In genomic region chr14:59529189-59529588, GRCh38 we compare ENCODE assay signal across 16 cellular contexts. TPM values are rescaled to one million over a fixed set of nuclear protein-coding genes. Genes with fewer than 3 reads are reported as not detected.
DNase-seq lines count a peak whose midpoint lies in the region; ATAC-seq and TF ChIP-seq lines count a peak whose summit lies in the region.
"Had no signal": no experiment of that assay in that cellular context is flagged by ENCODE, and none has a peak within 500 bp of the region (broad histone marks: within the 10 kb centered on the region; RNA-seq: fewer than 3 reads in every experiment).

No MANE protein-coding gene starts in this region.

- no peaks in the 10 kb centered on the region for H3K36me3 Mint-ChIP-seq in mesothelial cell of epicardium
- H3K36me3 Mint-ChIP-seq: CD4-positive, alpha-beta memory T cell had no signal

- H3K36me3 ChIP-seq in mucosa of descending colon (ENCODE audit: low read depth): no peaks in the 10 kb centered on the region
- H3K36me3 ChIP-seq: SJCRH30 had no signal

- H3K4me1 Mint-ChIP-seq in mesothelial cell of epicardium: no peaks in the 10 kb centered on the region
- H3K4me1 Mint-ChIP-seq: B cell; CD4-positive, alpha-beta memory T cell had no signal

- peak; percentile 59 for DNase-seq in NCI-H1694 treated with DMSO at 0.1 percent for 48 hours (lab: John Stamatoyannopoulos, UW)
- DNase-seq in SW480 (ENCODE audit: low spot score): peak; percentile 5
- DNase-seq in mucosa of descending colon: no peak
- no peak for DNase-seq in GOT3 (lab: John Stamatoyannopoulos, UW)
- DNase-seq in inferior parietal cortex (ENCODE audit: extremely low spot score): no peak
- DNase-seq in anterior cingulate cortex (lab: John Stamatoyannopoulos, UW): no peak
- no peak for DNase-seq in mesothelial cell of epicardium (ENCODE audit: low spot score in 2 of 2, unreplicated experiment in 2 of 2)
- DNase-seq: CD4-positive, alpha-beta memory T cell; DND-41; H7; Karpas-422; NCI-H1436; NCI-H345 had no signal

- TF ChIP-seq CTCF in mucosa of descending colon (IDR thresholded peaks at IDR 0.05) (no peak), mesothelial cell of epicardium (IDR thresholded peaks at IDR 0.05; ENCODE audit: unreplicated experiment) (no peak)

- H3K4me3 Mint-ChIP-seq in mesothelial cell of epicardium: no peak overlapping the region
- H3K4me3 Mint-ChIP-seq: B cell; CD4-positive, alpha-beta memory T cell had no signal

- no peaks in the 10 kb centered on the region for H3K4me1 ChIP-seq in mucosa of descending colon (ENCODE audit: low read depth)
- H3K4me1 ChIP-seq: SJCRH30 had no signal

- H3K9me3 ChIP-seq in mucosa of descending colon: peaks cover 3% of the 10 kb centered on the region
- H3K9me3 ChIP-seq: SJCRH30 had no signal

- peaks cover 15% of the 10 kb centered on the region for H3K9me3 Mint-ChIP-seq in mesothelial cell of epicardium

- ATAC-seq in HG03432 (IDR thresholded peaks at IDR 0.05; ENCODE audit: unreplicated experiment) (peak; percentile 48), mucosa of descending colon (peak; percentile 48)

- no peak overlapping the region for H3K27ac Mint-ChIP-seq in mesothelial cell of epicardium
- H3K27ac Mint-ChIP-seq: B cell; CD4-positive, alpha-beta memory T cell had no signal

- H3K27me3 Mint-ChIP-seq in mesothelial cell of epicardium (ENCODE audit: low read depth): peaks cover 4% of the 10 kb centered on the region

- intact Hi-C loops in mucosa of descending colon (cut with DNase I, micrococcal nuclease): no loop called here

- no peak overlapping the region for H3K4me3 ChIP-seq in mucosa of descending colon
- H3K4me3 ChIP-seq: SJCRH30 had no signal

RNA-seq across cellular contexts. Expression of gene JKAMP, which starts 44.9 kb away (rescaled TPM):
- total RNA-seq in mucosa of descending colon: 10 to 100 TPM; 32.9 to 39.2 (median 37.4) TPM
- 32.6 to 37.8 TPM (median 34.3 TPM) in 3 replicates for total RNA-seq in mesothelial cell of epicardium

RNA-seq across cellular contexts. Expression of gene L3HYPDH, which starts 45.0 kb away (rescaled TPM):
- total RNA-seq in mucosa of descending colon: 10 to 100 TPM; 12.8 to 19.2 (median 16.1) TPM
- 27.6 to 31.9 TPM (median 27.9 TPM) in 3 replicates for total RNA-seq in mesothelial cell of epicardium

RNA-seq across cellular contexts. Expression of gene CCDC175, which starts 47.4 kb away (rescaled TPM):
- total RNA-seq in mucosa of descending colon (1 to 10 TPM in 1 of 3 donors, under 1 TPM in 2; 0.09 to 1.6 (median 0.60) TPM), mesothelial cell of epicardium (0.16 TPM in 1 of 3 replicates, not detected in the others)
- total RNA-seq: B cell; CD4-positive, alpha-beta memory T cell; H7; SJCRH30 had no signal

Comparison
In these comparisons a context has a peak if more than half of its experiments do, and no peak if none do; other contexts are left out.
1. DNase-seq: peak in NCI-H1694 treated with DMSO at 0.1 percent for 48 hours (single experiment) and SW480 (single experiment); none in mucosa of descending colon (0 of 3), GOT3 (single experiment), inferior parietal cortex (single experiment), anterior cingulate cortex (0 of 58) and mesothelial cell of epicardium (0 of 2).